In genomic region chr17:78986048-78986648, GRCh38 we compare ENCODE assay signal across 8 cellular contexts. TPM values are rescaled to one million over a fixed set of nuclear protein-coding genes. Genes with fewer than 3 reads are reported as not detected.
DNase-seq lines count a peak whose midpoint lies in the region; ATAC-seq and TF ChIP-seq lines count a peak whose summit lies in the region.

No MANE protein-coding gene starts in this region.

- H3K4me2 ChIP-seq in GM23338 = peak overlapping the region; percentile 11

- H3K27me3 ChIP-seq in ACC112 (ENCODE audit: insufficient read depth, low read length) = no peaks in the 10 kb centered on the region
- no peaks in the 10 kb centered on the region for H3K27me3 ChIP-seq in GM23338 (ENCODE audit: insufficient read depth)
- no peaks in the 10 kb centered on the region for H3K27me3 ChIP-seq in prostate gland (replicated peaks; ENCODE audit: insufficient read depth)

- H3K9me3 ChIP-seq in prostate gland = no peaks in the 10 kb centered on the region

- no peaks in the 10 kb centered on the region for H3F3A ChIP-seq in GM23338 (replicated peaks; ENCODE audit: low read depth)

- H3K9me3 Mint-ChIP-seq in GM23338 = no peaks in the 10 kb centered on the region

- no peaks in the 10 kb centered on the region for H3K9me2 ChIP-seq in GM23338 (ENCODE audit: insufficient read depth)

- H3K27me3 Mint-ChIP-seq in GM23338 (ENCODE audit: insufficient read depth, low read depth, poor library complexity) = peaks cover 13% of the 10 kb centered on the region

- H3K4me3 ChIP-seq in ACC112 (ENCODE audit: low read depth, low read length) (peak overlapping the region; percentile 68), GM23338 (no peak overlapping the region), fibroblast of mammary gland (ENCODE audit: control insufficient read depth, low read depth, low read length) (peak overlapping the region; percentile 40), prostate gland (peak overlapping the region in 1 of 2 donors; percentile 8)

- no peak for DNase-seq in GM23338 (ENCODE audit: low spot score)
- peak; percentile 93 for DNase-seq in SKM-1 (lab: John Stamatoyannopoulos, UW; ENCODE audit: unreplicated experiment)
- DNase-seq in fibroblast of mammary gland (ENCODE audit: low read depth) = peak; percentile 56
- DNase-seq in prostate gland (ENCODE audit: low spot score) = no peak
- DNase-seq in occipital lobe (lab: John Stamatoyannopoulos, UW) = no peak
- DNase-seq in stimulated activated CD4-positive, alpha-beta T cell treated with anti-CD3 and anti-CD28 coated beads, Interleukin-2, amount 100 ng/mL, for 48 hours = no peak

- TF ChIP-seq CTCF in GM23338 (conservative IDR thresholded peaks at IDR 0.05; ENCODE audit: low read depth in 2 of 2) = peak in 1 of 2 experiments; percentile 13; a peak in 1 of 4 replicates
- peak; percentile 30 for TF ChIP-seq CTCF in fibroblast of mammary gland (conservative IDR thresholded peaks at IDR 0.05; ENCODE audit: control insufficient read depth, insufficient read depth, low read depth, low read length)
- peak in 2 of 4 experiments; percentile 41 to 44 for TF ChIP-seq CTCF in prostate gland (IDR thresholded peaks at IDR 0.05)

- H3K36me3 Mint-ChIP-seq in GM23338 (ENCODE audit: low read depth) = peaks cover 6% of the 10 kb centered on the region; the same call in 2 of the 3 replicates

- H3K4me1 ChIP-seq in ACC112 (ENCODE audit: control insufficient read depth, insufficient read depth, low read length, unreplicated experiment) (peaks cover 15% of the 10 kb centered on the region), GM23338 (ENCODE audit: insufficient read depth) (peaks cover 10% of the 10 kb centered on the region), prostate gland (replicated peaks) (peaks cover 7% of the 10 kb centered on the region)

- H3K36me3 ChIP-seq in ACC112 (ENCODE audit: insufficient read depth, low read length) (peaks cover 8% of the 10 kb centered on the region; the same call in 1 of the 2 replicates), GM23338 (ENCODE audit: insufficient read depth) (0 out of 2 replicates have a peak, but pooled peaks cover 3% of the 10 kb centered on the region), prostate gland (peaks cover 0 to under 1% of the 10 kb centered on the region in 2 donors)

- H3K79me2 ChIP-seq in ACC112 (ENCODE audit: control insufficient read depth, insufficient read depth, low read length, unreplicated experiment) (no peaks in the 10 kb centered on the region), GM23338 (replicated peaks; ENCODE audit: insufficient read depth) (no peaks in the 10 kb centered on the region)

- peaks cover 14% of the 10 kb centered on the region for H3K4me1 Mint-ChIP-seq in GM23338

- peak overlapping the region; percentile 55; the same call in 1 of the 3 replicates for H3K4me3 Mint-ChIP-seq in GM23338

- H3K27ac ChIP-seq in ACC112 (ENCODE audit: low read depth, low read length) (peak overlapping the region; percentile 72), GM23338 (ENCODE audit: low read depth) (no peak overlapping the region), prostate gland (peak overlapping the region; percentile 42 to 58)

- H2AFZ ChIP-seq in ACC112 (ENCODE audit: low read length, unreplicated experiment) = peak overlapping the region; percentile 64
- no peak overlapping the region for H2AFZ ChIP-seq in GM23338

- ATAC-seq in GM23338 (no peak), HG03108 (IDR thresholded peaks at IDR 0.05; ENCODE audit: unreplicated experiment) (no peak)

- WGBS in prostate gland = 22% methylated on average over 6 of the region's 6 CpGs

- peak overlapping the region; percentile 91 for H3K27ac Mint-ChIP-seq in GM23338

- H4K20me1 ChIP-seq in GM23338 (replicated peaks; ENCODE audit: insufficient read depth) = no peaks in the 10 kb centered on the region

- intact Hi-C loops in prostate gland (cut with DNase I) = no loop called here

- no peak for TF ChIP-seq POLR2A in prostate gland (IDR thresholded peaks at IDR 0.05)

TF ChIP-seq in GM23338, 12 proteins besides CTCF, POLR2A, EP300 and RAD21 (continues in another document):
- no peak for TF ChIP-seq ZNF114 (CRISPR knock-in tag; IDR thresholded peaks at IDR 0.05)
- TF ChIP-seq EZH2phosphoT487 (IDR thresholded peaks at IDR 0.05; ENCODE audit: unreplicated experiment) = no peak
- TF ChIP-seq ETS1 (IDR thresholded peaks at IDR 0.05) = no peak
- no peak for TF ChIP-seq ZNF331 (CRISPR knock-in tag; IDR thresholded peaks at IDR 0.05; ENCODE audit: low read depth)
- TF ChIP-seq POLR2AphosphoS5 (IDR thresholded peaks at IDR 0.05; ENCODE audit: low read depth) = no peak
- no peak for TF ChIP-seq JUNB (IDR thresholded peaks at IDR 0.05; ENCODE audit: unreplicated experiment)
- TF ChIP-seq ZNF462 (CRISPR knock-in tag; IDR thresholded peaks at IDR 0.05) = no peak
- TF ChIP-seq CREB1 (CRISPR knock-in tag; IDR thresholded peaks at IDR 0.05; ENCODE audit: low read depth) = no peak

RNA-seq across cellular contexts. Expression of gene LGALS3BP, which starts 6.4 kb away (rescaled TPM):
- 36.5 and 45.7 TPM in 2 replicates for total RNA-seq in GM23338 (2014; rRNA removed; shearing (Covaris generic))
- polyA plus RNA-seq in GM23338 (2016; fragmentation: Nextera tagmentation; extraction: Ambion mirVana) = 15.1 and 15.5 TPM in 2 replicates
- total RNA-seq in prostate gland (100 to 1,000 TPM; 570 to 890 TPM), occipital lobe (24.2 TPM)

RNA-seq across cellular contexts. Expression of gene CANT1, which starts 23.4 kb away (rescaled TPM):
- total RNA-seq in GM23338 (2014; rRNA removed; shearing (Covaris generic)) = 22.4 and 38.8 TPM in 2 replicates
- polyA plus RNA-seq in GM23338 (2016; fragmentation: Nextera tagmentation; extraction: Ambion mirVana) = 5.9 and 8.0 TPM in 2 replicates
- total RNA-seq in prostate gland (100 to 1,000 TPM in 1 of 2 donors, 10 to 100 TPM in 1; 89.7 to 201 TPM), occipital lobe (13.1 TPM)

RNA-seq across cellular contexts. Expression of gene C1QTNF1, which starts 37.8 kb away (rescaled TPM):
- 1.9 and 5.2 TPM in 2 replicates for total RNA-seq in GM23338 (2014; rRNA removed; shearing (Covaris generic))
- polyA plus RNA-seq in GM23338 (2016; fragmentation: Nextera tagmentation; extraction: Ambion mirVana) = 1.1 and 1.5 TPM in 2 replicates
- total RNA-seq in prostate gland (10 to 100 TPM; 16.3 to 57.9 TPM), occipital lobe (0.78 TPM)

Comparison
In these comparisons a context has a peak if more than half of its experiments do, and no peak if none do; other contexts are left out.
1. DNase-seq: peak in SKM-1 (single experiment) and fibroblast of mammary gland (single experiment); none in GM23338 (single experiment), prostate gland (single experiment), occipital lobe (single experiment) and stimulated activated CD4-positive, alpha-beta T cell treated with anti-CD3 and anti-CD28 coated beads, Interleukin-2, amount 100 ng/mL, for 48 hours (0 of 2).
2. RNA of gene LGALS3BP, which starts 6.4 kb away (total RNA-seq): 570 to 890 TPM in prostate gland; 36.5 to 45.7 TPM in GM23338 and 24.2 TPM in occipital lobe (single experiment); every median in the first group is over 10 times any median in the second.